11 cellular contexts compared by ENCODE assay signal in genomic region chr20:51350941-51351631, GRCh38.
A peak's percentile ranks its signal among the peaks of the same experiment; 100 is the strongest.
DNase-seq lines count a peak whose midpoint lies in the region; ATAC-seq and TF ChIP-seq lines count a peak whose summit lies in the region.
"Had no signal": no experiment of that assay in that cellular context is flagged by ENCODE, and none has a peak within 500 bp of the region (broad histone marks: within the 10 kb centered on the region; RNA-seq: fewer than 3 reads in every experiment).

No MANE protein-coding gene starts in this region.

- H3K4me1 ChIP-seq in esophagus muscularis mucosa, result peaks cover 0 to 7% (median 0%) of the 10 kb centered on the region in 4 donors
- no peaks in the 10 kb centered on the region for H3K4me1 ChIP-seq in Caco-2

- peak overlapping the region; percentile 97 for H3K27ac Mint-ChIP-seq in chondrocyte (ENCODE audit: unreplicated experiment)
- H3K27ac Mint-ChIP-seq in osteocyte (ENCODE audit: unreplicated experiment), result peak overlapping the region; percentile 89
- H3K27ac Mint-ChIP-seq in Caco-2 (ENCODE audit: unreplicated experiment), result no peak overlapping the region
- no peak overlapping the region for H3K27ac Mint-ChIP-seq in activated naive CD8-positive, alpha-beta T cell treated with anti-CD3 and anti-CD28 coated beads, Interleukin-2, amount 50 U/mL, for 24 hours
- H3K27ac Mint-ChIP-seq: activated naive CD8-positive, alpha-beta T cell; effector memory CD8-positive, alpha-beta T cell had no signal

- H3K4me1 Mint-ChIP-seq in chondrocyte (ENCODE audit: low read depth), result peaks cover 85% of the 10 kb centered on the region
- peaks cover 64% of the 10 kb centered on the region for H3K4me1 Mint-ChIP-seq in osteocyte (ENCODE audit: unreplicated experiment)
- no peaks in the 10 kb centered on the region for H3K4me1 Mint-ChIP-seq in Caco-2 (ENCODE audit: low read depth, unreplicated experiment)
- H3K4me1 Mint-ChIP-seq in activated naive CD8-positive, alpha-beta T cell treated with anti-CD3 and anti-CD28 coated beads, Interleukin-2, amount 50 U/mL, for 24 hours, result no peaks in the 10 kb centered on the region

- H3K4me3 Mint-ChIP-seq in chondrocyte (ENCODE audit: unreplicated experiment), result no peak overlapping the region
- no peak overlapping the region for H3K4me3 Mint-ChIP-seq in osteocyte (ENCODE audit: unreplicated experiment)
- no peak overlapping the region for H3K4me3 Mint-ChIP-seq in Caco-2 (ENCODE audit: unreplicated experiment)
- H3K4me3 Mint-ChIP-seq in activated naive CD8-positive, alpha-beta T cell treated with anti-CD3 and anti-CD28 coated beads, Interleukin-2, amount 50 U/mL, for 24 hours, result no peak overlapping the region
- H3K4me3 Mint-ChIP-seq: activated naive CD8-positive, alpha-beta T cell; effector memory CD8-positive, alpha-beta T cell had no signal

- TF ChIP-seq CTCF in chondrocyte (IDR thresholded peaks at IDR 0.05) (no peak), osteocyte (IDR thresholded peaks at IDR 0.05) (no peak), esophagus muscularis mucosa (IDR thresholded peaks at IDR 0.05) (no peak), Caco-2 (IDR thresholded peaks at IDR 0.05; ENCODE audit: insufficient read depth in 1 of 2, low read depth in 1 of 2, low read length in 1 of 2, severe bottlenecking in 1 of 2, unreplicated experiment in 1 of 2) (no peak)

- no TSS peak for BruUV-seq in Caco-2 (replicated peaks; lab: Mats Ljungman, UMichigan)

- H3K36me3 Mint-ChIP-seq in chondrocyte (ENCODE audit: low read depth) (no peaks in the 10 kb centered on the region), osteocyte (ENCODE audit: unreplicated experiment) (no peaks in the 10 kb centered on the region), Caco-2 (ENCODE audit: insufficient read depth, unreplicated experiment) (no peaks in the 10 kb centered on the region)
- H3K36me3 Mint-ChIP-seq in activated naive CD8-positive, alpha-beta T cell treated with anti-CD3 and anti-CD28 coated beads, Interleukin-2, amount 50 U/mL, for 24 hours (ENCODE audit: low read depth), result no peaks in the 10 kb centered on the region

- H3K27me3 Mint-ChIP-seq in chondrocyte (ENCODE audit: low read depth) (no peaks in the 10 kb centered on the region), osteocyte (ENCODE audit: unreplicated experiment) (no peaks in the 10 kb centered on the region), Caco-2 (ENCODE audit: insufficient read depth, unreplicated experiment) (peaks cover 15% of the 10 kb centered on the region)
- H3K27me3 Mint-ChIP-seq in activated naive CD8-positive, alpha-beta T cell treated with anti-CD3 and anti-CD28 coated beads, Interleukin-2, amount 50 U/mL, for 24 hours, result no peaks in the 10 kb centered on the region
- H3K27me3 Mint-ChIP-seq: activated naive CD8-positive, alpha-beta T cell; effector memory CD8-positive, alpha-beta T cell had no signal

- no peak overlapping the region for H3K4me3 ChIP-seq in MG63
- H3K4me3 ChIP-seq in esophagus muscularis mucosa, result no peak overlapping the region
- H3K4me3 ChIP-seq in Caco-2 (ENCODE audit: low read depth, low read length), result no peak overlapping the region

- H3K9me3 Mint-ChIP-seq in chondrocyte (ENCODE audit: low read depth), result no peaks in the 10 kb centered on the region
- H3K9me3 Mint-ChIP-seq in osteocyte (ENCODE audit: unreplicated experiment), result no peaks in the 10 kb centered on the region
- H3K9me3 Mint-ChIP-seq in Caco-2 (ENCODE audit: unreplicated experiment), result no peaks in the 10 kb centered on the region
- H3K9me3 Mint-ChIP-seq in activated naive CD8-positive, alpha-beta T cell treated with anti-CD3 and anti-CD28 coated beads, Interleukin-2, amount 50 U/mL, for 24 hours, result no peaks in the 10 kb centered on the region
- H3K9me3 Mint-ChIP-seq: effector memory CD8-positive, alpha-beta T cell had no signal

- POLR2A ChIA-PET in Caco-2 (lab: Charles Lee), result no interaction called here

- ATAC-seq in activated naive CD8-positive, alpha-beta T cell treated with anti-CD3 and anti-CD28 coated beads, Interleukin-2, amount 50 U/mL, for 24 hours, result no peak
- ATAC-seq: effector memory CD8-positive, alpha-beta T cell had no signal

- H3K27ac ChIP-seq in esophagus muscularis mucosa (replicated peaks in 1 of 4), result no peak overlapping the region

- TF ChIP-seq POLR2A in esophagus muscularis mucosa (IDR thresholded peaks at IDR 0.05; ENCODE audit: low read depth), result no peak

- H3K36me3 ChIP-seq in MG63, result no peaks in the 10 kb centered on the region
- no peaks in the 10 kb centered on the region for H3K36me3 ChIP-seq in esophagus muscularis mucosa
- no peaks in the 10 kb centered on the region for H3K36me3 ChIP-seq in Caco-2 (ENCODE audit: control insufficient read depth, insufficient read depth, low read length)

- intact Hi-C loops in esophagus muscularis mucosa (cut with DNase I), result no loop called here
- intact Hi-C loops in Caco-2 (cut with micrococcal nuclease; ENCODE audit: unreplicated experiment), result no loop called here

- 67% methylated on average over 6 of the region's 6 CpGs for WGBS in esophagus muscularis mucosa

- H3K27me3 ChIP-seq in MG63, result no peaks in the 10 kb centered on the region
- no peaks in the 10 kb centered on the region for H3K27me3 ChIP-seq in esophagus muscularis mucosa
- H3K27me3 ChIP-seq in Caco-2 (replicated peaks; ENCODE audit: control insufficient read depth, insufficient read depth, low read length), result peaks cover 2% of the 10 kb centered on the region; the same call in 1 of the 2 replicates

- DNase-seq in Daoy (ENCODE audit: low read depth) (peak; percentile 89), MG63 (peak; percentile 94), chondrocyte (ENCODE audit: low spot score) (no peak), osteocyte (ENCODE audit: extremely low spot score, unreplicated experiment) (no peak), esophagus muscularis mucosa (ENCODE audit: extremely low spot score) (no peak), Caco-2 (no peak)
- no peak for DNase-seq in effector CD8-positive, alpha-beta T cell (lab: John Stamatoyannopoulos, UW)
- DNase-seq in activated naive CD8-positive, alpha-beta T cell treated with anti-CD3 and anti-CD28 coated beads, Interleukin-2, amount 50 U/mL, for 24 hours, result no peak
- DNase-seq: effector memory CD8-positive, alpha-beta T cell; KG1 had no signal

- H3K9me3 ChIP-seq in MG63 (no peaks in the 10 kb centered on the region), esophagus muscularis mucosa (no peaks in the 10 kb centered on the region), Caco-2 (no peaks in the 10 kb centered on the region)

- CTCF ChIA-PET in Caco-2 (lab: Charles Lee), result interaction anchor here (0.5 kb wide), 2 partner anchors 19 to 329 kb away, joined by 4 to 5 read pairs; no protein-coding TSS in a partner anchor

- TF ChIP-seq EP300 in esophagus muscularis mucosa (IDR thresholded peaks at IDR 0.05), result no peak

Comparison
In these comparisons a context has a peak if more than half of its experiments do, and no peak if none do; other contexts are left out.
1. DNase-seq: peak in Daoy (single experiment) and MG63 (single experiment); none in chondrocyte (single experiment), osteocyte (single experiment), effector CD8-positive, alpha-beta T cell (single experiment), esophagus muscularis mucosa (single experiment), Caco-2 (0 of 2) and activated naive CD8-positive, alpha-beta T cell treated with anti-CD3 and anti-CD28 coated beads, Interleukin-2, amount 50 U/mL, for 24 hours (single experiment).
2. H3K27ac Mint-ChIP-seq: peak in chondrocyte (single experiment) and osteocyte (single experiment); none in Caco-2 (single experiment) and activated naive CD8-positive, alpha-beta T cell treated with anti-CD3 and anti-CD28 coated beads, Interleukin-2, amount 50 U/mL, for 24 hours (single experiment).